ENCODE assay signal across 16 cellular contexts in genomic region chr5:2903451-2904395, GRCh38.
DNase-seq lines count a peak whose midpoint lies in the region; ATAC-seq, FAIRE-seq and TF ChIP-seq lines count a peak whose summit lies in the region.
"Had no signal": no experiment of that assay in that cellular context is flagged by ENCODE, and none has a peak within 500 bp of the region (broad histone marks: within the 10 kb centered on the region; RNA-seq: fewer than 3 reads in every experiment).

No MANE protein-coding gene starts in this region.

- no peaks in the 10 kb centered on the region for H3K36me3 Mint-ChIP-seq in activated T-helper 2 cell treated with anti-CD3 and anti-CD28 coated beads, Interferon-gamma antibody, Interleukin-2, Interleukin-4, amounts not matched to agents 10 μg/mL and 5 μg/mL and 100 μg/mL, durations not matched to agents 14 hours and 24 hours and 36 hours (ENCODE audit: low read depth)
- H3K36me3 Mint-ChIP-seq: CD4-positive, CD25-positive, alpha-beta regulatory T cell had no signal

- H3K9me3 Mint-ChIP-seq in activated T-helper 2 cell treated with anti-CD3 and anti-CD28 coated beads, Interferon-gamma antibody, Interleukin-2, Interleukin-4, amounts not matched to agents 10 μg/mL and 5 μg/mL and 100 μg/mL, durations not matched to agents 14 hours and 24 hours and 36 hours = peaks cover 16% of the 10 kb centered on the region

- H3K27me3 Mint-ChIP-seq in activated T-helper 2 cell treated with anti-CD3 and anti-CD28 coated beads, Interferon-gamma antibody, Interleukin-2, Interleukin-4, amounts not matched to agents 10 μg/mL and 5 μg/mL and 100 μg/mL, durations not matched to agents 14 hours and 24 hours and 36 hours (ENCODE audit: low read depth) = no peaks in the 10 kb centered on the region
- H3K27me3 Mint-ChIP-seq: CD4-positive, CD25-positive, alpha-beta regulatory T cell had no signal

- no peak overlapping the region for H3K4me3 ChIP-seq in H7 (ENCODE audit: insufficient read depth, low read depth, low read length)
- H3K4me3 ChIP-seq: BLaER1 treated with 17β-estradiol and CSF1 and Interleukin-3, amounts not matched to agents 10 nM and 100 nM; GM23248 had no signal

- intact Hi-C loops in posterior vena cava (cut with DNase I) = no loop called here
- intact Hi-C loops in activated T-helper 2 cell treated with anti-CD3 and anti-CD28 coated beads, Interferon-gamma antibody, Interleukin-2, Interleukin-4, amounts not matched to agents 10 μg/mL and 5 μg/mL and 100 μg/mL, durations not matched to agents 14 hours and 24 hours and 36 hours (cut with micrococcal nuclease) = no loop called here

- H3K4me3 Mint-ChIP-seq in activated T-helper 2 cell treated with anti-CD3 and anti-CD28 coated beads, Interferon-gamma antibody, Interleukin-2, Interleukin-4, amounts not matched to agents 10 μg/mL and 5 μg/mL and 100 μg/mL, durations not matched to agents 14 hours and 24 hours and 36 hours (ENCODE audit: low read depth) = no peak overlapping the region
- H3K4me3 Mint-ChIP-seq: HFFc6 had no signal

- DNase-seq in H7 (peak; percentile 22), ecto neural progenitor cell (ENCODE audit: low spot score) (peak; percentile 34), mesenteric fat pad (ENCODE audit: low spot score) (peak; percentile 79), posterior vena cava (ENCODE audit: low spot score) (peak; percentile 47), H54 (ENCODE audit: insufficient read length, low spot score) (no peak)
- no peak for DNase-seq in activated T-helper 2 cell treated with anti-CD3 and anti-CD28 coated beads, Interferon-gamma antibody, Interleukin-2, Interleukin-4, amounts not matched to agents 10 μg/mL and 5 μg/mL and 100 μg/mL, durations not matched to agents 14 hours and 24 hours and 36 hours (ENCODE audit: low spot score)
- DNase-seq: ACHN; CD4-positive, CD25-positive, alpha-beta regulatory T cell; DMS53; GF-D8; GM23248; HCEC 1CT; HFFc6 had no signal

- H3K27me3 ChIP-seq in H7 (ENCODE audit: control insufficient read depth, insufficient read depth, low read length) = no peaks in the 10 kb centered on the region
- H3K27me3 ChIP-seq: BLaER1 treated with 17β-estradiol and CSF1 and Interleukin-3, amounts not matched to agents 10 nM and 100 nM had no signal

- FAIRE-seq in H54 (lab: Jason Lieb, UNC) = no peak

- no peak overlapping the region for H3K27ac Mint-ChIP-seq in activated T-helper 2 cell treated with anti-CD3 and anti-CD28 coated beads, Interferon-gamma antibody, Interleukin-2, Interleukin-4, amounts not matched to agents 10 μg/mL and 5 μg/mL and 100 μg/mL, durations not matched to agents 14 hours and 24 hours and 36 hours
- H3K27ac Mint-ChIP-seq: CD4-positive, CD25-positive, alpha-beta regulatory T cell; HFFc6 had no signal

- H3K4me1 Mint-ChIP-seq in activated T-helper 2 cell treated with anti-CD3 and anti-CD28 coated beads, Interferon-gamma antibody, Interleukin-2, Interleukin-4, amounts not matched to agents 10 μg/mL and 5 μg/mL and 100 μg/mL, durations not matched to agents 14 hours and 24 hours and 36 hours (ENCODE audit: low read depth) = no peaks in the 10 kb centered on the region
- H3K4me1 Mint-ChIP-seq: CD4-positive, CD25-positive, alpha-beta regulatory T cell had no signal

- no peak for ATAC-seq in HG03045 (IDR thresholded peaks at IDR 0.05; ENCODE audit: unreplicated experiment)
- ATAC-seq in GM21528 (IDR thresholded peaks at IDR 0.05; ENCODE audit: low FRiP score, unreplicated experiment) = no peak

- H3K36me3 ChIP-seq in H7 (replicated peaks; ENCODE audit: control insufficient read depth, insufficient read depth, low read length) = no peaks in the 10 kb centered on the region
- H3K36me3 ChIP-seq: BLaER1 treated with 17β-estradiol and CSF1 and Interleukin-3, amounts not matched to agents 10 nM and 100 nM had no signal

- no peak for TF ChIP-seq POLR2A in H54 (IDR thresholded peaks at IDR 0.05; ENCODE audit: low read depth, low read length)

Comparison
In these comparisons a context has a peak if more than half of its experiments do, and no peak if none do; other contexts are left out.
1. DNase-seq: peak in H7 (single experiment), ecto neural progenitor cell (single experiment), mesenteric fat pad (single experiment) and posterior vena cava (single experiment); none in H54 (single experiment) and activated T-helper 2 cell treated with anti-CD3 and anti-CD28 coated beads, Interferon-gamma antibody, Interleukin-2, Interleukin-4, amounts not matched to agents 10 μg/mL and 5 μg/mL and 100 μg/mL, durations not matched to agents 14 hours and 24 hours and 36 hours (single experiment).